19 cellular contexts compared by ENCODE assay signal in the genomic region with DNA sequence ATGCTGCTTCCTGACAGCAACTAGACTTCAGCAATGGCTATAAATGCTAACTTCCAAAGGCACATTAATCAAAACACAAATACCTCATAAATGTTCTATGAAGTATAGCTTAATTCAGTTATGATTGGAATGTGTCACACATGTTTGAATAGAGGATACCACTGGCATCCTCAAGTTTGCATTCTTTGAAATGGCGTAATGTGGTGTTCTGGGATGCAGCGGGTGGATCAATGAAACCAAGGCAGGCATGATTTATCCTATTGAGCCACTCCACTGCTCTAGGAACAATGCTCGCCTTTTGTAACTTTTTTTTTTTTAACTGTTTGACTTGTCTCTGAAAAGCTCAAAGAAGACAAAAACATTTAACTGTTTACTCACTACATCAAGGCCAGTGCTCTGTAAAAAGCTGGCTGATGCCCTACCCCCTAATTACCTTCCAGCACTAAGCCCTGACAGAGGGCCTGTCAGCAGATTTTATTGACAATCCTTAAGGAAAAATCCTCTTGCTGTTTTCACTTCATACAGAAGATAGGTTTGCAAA.
A peak's percentile ranks its signal among the peaks of the same experiment; 100 is the strongest.
DNase-seq lines count a peak whose midpoint lies in the region; ATAC-seq and TF ChIP-seq lines count a peak whose summit lies in the region.
"Had no signal": no experiment of that assay in that cellular context is flagged by ENCODE, and none has a peak within 500 bp of the region (broad histone marks: within the 10 kb centered on the region; RNA-seq: fewer than 3 reads in every experiment).

No MANE protein-coding gene starts in this region.

- H3K4me2 ChIP-seq in IMR-90 (ENCODE audit: low read depth, low read length) (no peak overlapping the region), neural cell (ENCODE audit: low read length) (peak overlapping the region; percentile 9)

- TF ChIP-seq RAD21 in IMR-90 (IDR thresholded peaks at IDR 0.05; ENCODE audit: low read length) (no peak), neural cell (conservative IDR thresholded peaks at IDR 0.05) (no peak)

- H2AK9ac ChIP-seq in IMR-90 (replicated peaks; ENCODE audit: low read depth, low read length, poor library complexity), result no peak overlapping the region

- no peaks in the 10 kb centered on the region for H3K79me1 ChIP-seq in IMR-90 (ENCODE audit: low read depth in 1 of 2, low read length in 2 of 2)

- H3K9me3 ChIP-seq in IMR-90 (ENCODE audit: control insufficient read depth, insufficient read depth, low read length) (peaks cover 2% of the 10 kb centered on the region), adipocyte (ENCODE audit: control insufficient read depth, low read length) (peaks cover 4% of the 10 kb centered on the region), neural cell (ENCODE audit: low read length) (peaks cover 3% of the 10 kb centered on the region)
- H3K9me3 ChIP-seq: testis had no signal

- no peak overlapping the region for H3K27ac ChIP-seq in IMR-90 (ENCODE audit: insufficient read depth, low read length)
- H3K27ac ChIP-seq in neural cell (ENCODE audit: low read length), result peak overlapping the region; percentile 1
- H3K27ac ChIP-seq: epithelial cell of prostate, HL-60, testis had no signal

- CTCF ChIA-PET in IMR-90 (lab: Yijun Ruan, JAX), result no interaction called here

- H3K9ac ChIP-seq in IMR-90 (ENCODE audit: low read depth, low read length) (no peak overlapping the region), adipocyte (ENCODE audit: low read length) (no peak overlapping the region), neural cell (ENCODE audit: low read length) (no peak overlapping the region)

- no peak overlapping the region for H2AFZ ChIP-seq in IMR-90 (replicated peaks; ENCODE audit: low read length, poor library complexity)
- no peak overlapping the region for H2AFZ ChIP-seq in neural cell (ENCODE audit: low read depth, low read length)

- no peak overlapping the region for H3K56ac ChIP-seq in IMR-90 (ENCODE audit: extremely low read depth, insufficient read depth, low read length)

- H3K14ac ChIP-seq in IMR-90 (replicated peaks; ENCODE audit: low read depth, low read length), result no peak overlapping the region

- no peak overlapping the region for H3K23ac ChIP-seq in IMR-90 (ENCODE audit: low read depth, low read length)

- no peaks in the 10 kb centered on the region for H3K27me3 ChIP-seq in IMR-90 (ENCODE audit: control insufficient read depth, insufficient read depth, low read length)
- H3K27me3 ChIP-seq in adipocyte (replicated peaks; ENCODE audit: control insufficient read depth, insufficient read depth, low read length), result no peaks in the 10 kb centered on the region
- no peaks in the 10 kb centered on the region for H3K27me3 ChIP-seq in neural cell (ENCODE audit: insufficient read depth, low read depth, low read length)
- H3K27me3 ChIP-seq: testis had no signal

- H3K9me2 ChIP-seq in neural cell (ENCODE audit: insufficient read depth, low read length), result no peaks in the 10 kb centered on the region

- H2BK120ac ChIP-seq in IMR-90 (ENCODE audit: low read depth, low read length), result no peak overlapping the region

- no peak overlapping the region for H2BK5ac ChIP-seq in IMR-90 (ENCODE audit: low read depth, low read length, poor library complexity, severe bottlenecking)

- H4K5ac ChIP-seq in IMR-90 (ENCODE audit: low read depth, low read length), result no peak overlapping the region

- H3K4me1 Mint-ChIP-seq in endothelial cell (ENCODE audit: unreplicated experiment), result no peaks in the 10 kb centered on the region
- H3K4me1 Mint-ChIP-seq: central memory CD8-positive, alpha-beta T cell; memory B cell had no signal

- no peaks in the 10 kb centered on the region for H3F3A ChIP-seq in neural cell (ENCODE audit: insufficient read depth, low read length, poor library complexity, severe bottlenecking)

- H4K91ac ChIP-seq in IMR-90 (ENCODE audit: insufficient read depth, low read depth, low read length), result no peak overlapping the region

- H3K36me3 Mint-ChIP-seq in endothelial cell (ENCODE audit: low read depth, unreplicated experiment), result no peaks in the 10 kb centered on the region
- H3K36me3 Mint-ChIP-seq: CD8-positive, alpha-beta T cell; memory B cell had no signal

- ATAC-seq in IMR-90 (ENCODE audit: low read depth), result peak; percentile 60
- ATAC-seq in HG02571 (IDR thresholded peaks at IDR 0.05; ENCODE audit: unreplicated experiment), result no peak
- ATAC-seq: CD8-positive, alpha-beta T cell had no signal

- H2BK20ac ChIP-seq in IMR-90 (ENCODE audit: low read depth, low read length), result no peak overlapping the region

- H3K27ac Mint-ChIP-seq in endothelial cell (ENCODE audit: unreplicated experiment), result no peak overlapping the region
- H3K27ac Mint-ChIP-seq: CD8-positive, alpha-beta T cell; memory B cell had no signal

- no peak overlapping the region for H3K4me3 ChIP-seq in IMR-90 (ENCODE audit: insufficient read depth, low read depth, low read length)
- no peak overlapping the region for H3K4me3 ChIP-seq in adipocyte (ENCODE audit: low read length)
- peak overlapping the region; percentile 24 for H3K4me3 ChIP-seq in neural cell (ENCODE audit: low read length)
- H3K4me3 ChIP-seq: testis had no signal

- no peaks in the 10 kb centered on the region for H4K20me1 ChIP-seq in IMR-90 (ENCODE audit: insufficient read depth, low read length)
- H4K20me1 ChIP-seq in neural cell (ENCODE audit: insufficient read depth), result no peaks in the 10 kb centered on the region

- DNase-seq in DMS153 treated with DMSO at 0.1 percent for 48 hours (lab: John Stamatoyannopoulos, UW; ENCODE audit: unreplicated experiment), result peak; percentile 85
- peak; percentile 10 for DNase-seq in IMR-90
- peak; percentile 24 for DNase-seq in adipocyte (ENCODE audit: low read depth)
- DNase-seq in endothelial cell (ENCODE audit: low spot score), result no peak
- no peak for DNase-seq in ecto neural progenitor cell (ENCODE audit: low spot score)
- DNase-seq in SKM-1 (lab: John Stamatoyannopoulos, UW; ENCODE audit: unreplicated experiment), result no peak
- DNase-seq: activated CD8-positive, alpha-beta memory T cell treated with anti-CD3 and anti-CD28 coated beads for 24 hours; activated naive CD4-positive, alpha-beta T cell treated with Interleukin-2 at 50 U/mL for 16 hours; CD8-positive, alpha-beta T cell; MV-4-11; occipital lobe; SHP77; testis had no signal

- H3K4me1 ChIP-seq in IMR-90 (ENCODE audit: control insufficient read depth, insufficient read depth, low read length) (no peaks in the 10 kb centered on the region), adipocyte (ENCODE audit: control insufficient read depth, insufficient read depth, low read length) (peaks cover 9% of the 10 kb centered on the region)
- H3K4me1 ChIP-seq: testis had no signal

- H3K79me2 ChIP-seq in neural cell (replicated peaks; ENCODE audit: insufficient read depth, low read length), result no peaks in the 10 kb centered on the region

- TF ChIP-seq CTCF in IMR-90 (conservative IDR thresholded peaks at IDR 0.05; ENCODE audit: low read depth, low read length) (no peak), neural cell (IDR thresholded peaks at IDR 0.05; ENCODE audit: poor library complexity, severe bottlenecking) (no peak), endothelial cell (IDR thresholded peaks at IDR 0.05; ENCODE audit: unreplicated experiment) (no peak)

- no peak overlapping the region for H3K4me3 Mint-ChIP-seq in endothelial cell (ENCODE audit: unreplicated experiment)
- H3K4me3 Mint-ChIP-seq: CD8-positive, alpha-beta T cell; central memory CD8-positive, alpha-beta T cell; memory B cell had no signal

- H4K8ac ChIP-seq in IMR-90 (ENCODE audit: low read depth in 2 of 2, low read length in 2 of 2), result no peak overlapping the region

- H3K9me3 Mint-ChIP-seq in endothelial cell (ENCODE audit: unreplicated experiment), result no peaks in the 10 kb centered on the region
- H3K9me3 Mint-ChIP-seq: memory B cell had no signal

- WGBS in IMR-90 (ENCODE audit: extremely low coverage in 2 of 2, insufficient read length in 1 of 2), 2 experiments, result no CpG with 5 or more reads among the region's 3 CpGs

- no peak overlapping the region for H2AK5ac ChIP-seq in IMR-90 (ENCODE audit: low read depth, low read length)

- BruUV-seq in IMR-90 (replicated peaks; lab: Mats Ljungman, UMichigan), result no TSS peak

- no peak overlapping the region for H3K4ac ChIP-seq in IMR-90 (ENCODE audit: low read depth, low read length)

- H2BK15ac ChIP-seq in IMR-90 (ENCODE audit: low read depth, low read length), result no peak overlapping the region

- in situ Hi-C loops in IMR-90 (cut with MboI; ENCODE audit: low sequenced_read_pairs), result no loop called here

- H3K18ac ChIP-seq in IMR-90 (ENCODE audit: low read depth, low read length), result no peak overlapping the region

- H3K36me3 ChIP-seq in IMR-90 (ENCODE audit: control insufficient read depth, insufficient read depth, low read length), result no peaks in the 10 kb centered on the region
- no peaks in the 10 kb centered on the region for H3K36me3 ChIP-seq in adipocyte (ENCODE audit: control insufficient read depth, insufficient read depth, low read length, severe bottlenecking)
- no peaks in the 10 kb centered on the region for H3K36me3 ChIP-seq in neural cell (ENCODE audit: insufficient read depth, low read length)

- no peak for TF ChIP-seq EP300 in neural cell (conservative IDR thresholded peaks at IDR 0.05; ENCODE audit: poor library complexity, severe bottlenecking)

- no peak for TF ChIP-seq POLR2A in IMR-90 (IDR thresholded peaks at IDR 0.05; ENCODE audit: low read depth, low read length)

- intact Hi-C loops in IMR-90 (cut with micrococcal nuclease), result no loop called here

- no peaks in the 10 kb centered on the region for H3K9me1 ChIP-seq in IMR-90 (ENCODE audit: insufficient read depth, low read length)

- H3K27me3 Mint-ChIP-seq in endothelial cell (ENCODE audit: unreplicated experiment), result no peaks in the 10 kb centered on the region
- H3K27me3 Mint-ChIP-seq: central memory CD8-positive, alpha-beta T cell; memory B cell had no signal

- POLR2A ChIA-PET in IMR-90 (lab: Charles Lee; ENCODE audit: unreplicated experiment), result no interaction called here

- dilution Hi-C loops in IMR-90 (cut with HindIII; ENCODE audit: low sequenced_read_pairs, unreplicated experiment), result no loop called here

TF ChIP-seq in neural cell, 6 proteins besides CTCF, POLR2A, EP300 and RAD21:
- no peak for TF ChIP-seq SMC3 (conservative IDR thresholded peaks at IDR 0.05; ENCODE audit: poor library complexity)
- TF ChIP-seq MXI1 (conservative IDR thresholded peaks at IDR 0.05; ENCODE audit: poor library complexity, severe bottlenecking), result no peak
- no peak for TF ChIP-seq TAF1 (IDR thresholded peaks at IDR 0.05; ENCODE audit: low read depth)

Comparison
In these comparisons a context has a peak if more than half of its experiments do, and no peak if none do; other contexts are left out.
1. DNase-seq: peak in DMS153 treated with DMSO at 0.1 percent for 48 hours (single experiment), IMR-90 (single experiment) and adipocyte (single experiment); none in endothelial cell (single experiment), ecto neural progenitor cell (single experiment) and SKM-1 (single experiment).